In genomic region chr5:22850981-22851380, GRCh38 we compare ENCODE assay signal across 19 cellular contexts. TPM values are rescaled to one million over a fixed set of nuclear protein-coding genes. Genes with fewer than 3 reads are reported as not detected.
DNase-seq lines count a peak whose midpoint lies in the region; ATAC-seq and TF ChIP-seq lines count a peak whose summit lies in the region.
"Had no signal": no experiment of that assay in that cellular context is flagged by ENCODE, and none has a peak within 500 bp of the region (broad histone marks: within the 10 kb centered on the region; RNA-seq: fewer than 3 reads in every experiment).

No MANE protein-coding gene starts in this region.

- no peak for ATAC-seq in HG02981 (IDR thresholded peaks at IDR 0.05; ENCODE audit: unreplicated experiment)

- DNase-seq in NCI-H2171 treated with DMSO at 0.1 percent for 48 hours (lab: John Stamatoyannopoulos, UW) (peak; percentile 26), NCI-H2171 (lab: John Stamatoyannopoulos, UW) (no peak), endodermal cell (no peak), neural progenitor cell (ENCODE audit: low spot score) (no peak), GM13977 (ENCODE audit: low spot score) (no peak), lower leg skin (ENCODE audit: low spot score in 2 of 2) (no peak)
- DNase-seq: Calu3, DMS79 treated with DMSO at 0.1 percent for 48 hours, GDM1, MV-4-11, NCI-H1436 treated with DMSO at 0.1 percent for 48 hours, NCI-H345, NCI-H774 had no signal

- in situ Hi-C loops in GM13977 (cut with MboI; ENCODE audit: low pct_unique_long_range_greater_than_20kb, low sequenced_read_pairs, unreplicated experiment) = no loop called here

- H3K79me2 ChIP-seq in SU-DHL-6 (ENCODE audit: insufficient read depth, low read length) (no peaks in the 10 kb centered on the region), neural progenitor cell (ENCODE audit: low read depth) (no peaks in the 10 kb centered on the region)

- H3K4me3 ChIP-seq in SU-DHL-6 (ENCODE audit: insufficient read depth, low read length, poor library complexity, severe bottlenecking) (no peak overlapping the region), endodermal cell (ENCODE audit: low read length) (no peak overlapping the region), neural progenitor cell (no peak overlapping the region), lower leg skin (ENCODE audit: low read depth, poor library complexity, severe bottlenecking) (no peak overlapping the region)

- TF ChIP-seq POLR2A in lower leg skin (IDR thresholded peaks at IDR 0.05) = no peak

- H3K27me3 Mint-ChIP-seq in endodermal cell (ENCODE audit: insufficient read depth) (peaks cover 72% of the 10 kb centered on the region), neural progenitor cell (ENCODE audit: insufficient read depth, low read depth) (no peaks in the 10 kb centered on the region)

- H4K20me1 ChIP-seq in SU-DHL-6 (ENCODE audit: low read depth, low read length) (no peaks in the 10 kb centered on the region), neural progenitor cell (ENCODE audit: low read depth) (no peaks in the 10 kb centered on the region)

- H3K4me1 ChIP-seq in endodermal cell (ENCODE audit: control insufficient read depth, insufficient read depth, low read length) = no peaks in the 10 kb centered on the region
- peaks cover 5% of the 10 kb centered on the region for H3K4me1 ChIP-seq in neural progenitor cell

- H3K36me3 ChIP-seq in SU-DHL-6 (ENCODE audit: low read length) (no peaks in the 10 kb centered on the region), endodermal cell (ENCODE audit: control insufficient read depth, insufficient read depth, low read length) (no peaks in the 10 kb centered on the region), neural progenitor cell (no peaks in the 10 kb centered on the region)

- H3K27ac ChIP-seq in SU-DHL-6 (ENCODE audit: low read depth, low read length) (no peak overlapping the region), endodermal cell (ENCODE audit: low read depth, low read length) (no peak overlapping the region), neural progenitor cell (no peak overlapping the region)
- H3K27ac ChIP-seq: C4-2B had no signal

- H3K9me3 ChIP-seq in SU-DHL-6 (ENCODE audit: insufficient read depth, low read length) = no peaks in the 10 kb centered on the region
- no peaks in the 10 kb centered on the region for H3K9me3 ChIP-seq in endodermal cell (ENCODE audit: control insufficient read depth, low read length)
- no peaks in the 10 kb centered on the region for H3K9me3 ChIP-seq in neural progenitor cell (ENCODE audit: low read depth)

- H3F3A ChIP-seq in SU-DHL-6 (ENCODE audit: insufficient read depth) (no peaks in the 10 kb centered on the region), neural progenitor cell (ENCODE audit: low read depth) (peaks cover 14% of the 10 kb centered on the region)

- H3K9ac ChIP-seq in SU-DHL-6 (ENCODE audit: low read length) = no peak overlapping the region
- no peak overlapping the region for H3K9ac ChIP-seq in endodermal cell (ENCODE audit: extremely low read depth, low read length, poor library complexity, severe bottlenecking)
- H3K9ac ChIP-seq in neural progenitor cell = no peak overlapping the region

- H3K4me3 Mint-ChIP-seq in endodermal cell = no peak overlapping the region
- H3K4me3 Mint-ChIP-seq in neural progenitor cell = peak overlapping the region; percentile 7

- H3K27me3 ChIP-seq in SU-DHL-6 (ENCODE audit: low read length) (no peaks in the 10 kb centered on the region), endodermal cell (ENCODE audit: control insufficient read depth, insufficient read depth, low read length, poor library complexity, severe bottlenecking) (peaks cover 59% of the 10 kb centered on the region), neural progenitor cell (peaks cover 44% of the 10 kb centered on the region)

- no peaks in the 10 kb centered on the region for H3K9me2 ChIP-seq in SU-DHL-6 (replicated peaks; ENCODE audit: insufficient read depth, low read length)

- no peak overlapping the region for H3K4me2 ChIP-seq in SU-DHL-6 (ENCODE audit: low read depth, low read length, poor library complexity, severe bottlenecking)
- H3K4me2 ChIP-seq in neural progenitor cell = no peak overlapping the region

- H3K27ac Mint-ChIP-seq in endodermal cell (no peak overlapping the region), neural progenitor cell (no peak overlapping the region)
- H3K27ac Mint-ChIP-seq: IgD-negative memory B cell had no signal

- H3K36me3 Mint-ChIP-seq in endodermal cell (ENCODE audit: low read depth) = no peaks in the 10 kb centered on the region
- H3K36me3 Mint-ChIP-seq in neural progenitor cell = no peaks in the 10 kb centered on the region
- H3K36me3 Mint-ChIP-seq: IgD-negative memory B cell had no signal

- H3K9me3 Mint-ChIP-seq in endodermal cell (no peaks in the 10 kb centered on the region), neural progenitor cell (no peaks in the 10 kb centered on the region)

- H2AFZ ChIP-seq in SU-DHL-6 (ENCODE audit: low read depth, low read length, severe bottlenecking) (peak overlapping the region; percentile 45), neural progenitor cell (replicated peaks) (no peak overlapping the region)

- H3K4me1 Mint-ChIP-seq in endodermal cell (peaks cover 6% of the 10 kb centered on the region), neural progenitor cell (peaks cover 19% of the 10 kb centered on the region)

- intact Hi-C loops in lower leg skin (cut with DNase I; ENCODE audit: low total_unique reads) = no loop called here

- 80% methylated on average over 2 of the region's 3 CpGs; no CpG with 5 or more reads in 1 of the 2 experiments for WGBS in endodermal cell (ENCODE audit: insufficient coverage in 1 of 2, insufficient read length in 1 of 2), 2 experiments
- WGBS in lower leg skin, 2 donors = 50 to 53% methylated on average over 3 of the region's 3 CpGs

- TF ChIP-seq CTCF in SU-DHL-6 (IDR thresholded peaks at IDR 0.05; ENCODE audit: insufficient read depth, low read length, poor library complexity, severe bottlenecking) = no peak
- peak; percentile 14 for TF ChIP-seq CTCF in endodermal cell (conservative IDR thresholded peaks at IDR 0.05)
- no peak for TF ChIP-seq CTCF in neural progenitor cell (IDR thresholded peaks at IDR 0.05)
- TF ChIP-seq CTCF in GM13977 (IDR thresholded peaks at IDR 0.05; ENCODE audit: extremely low read depth, insufficient read depth, missing control alignments) = no peak
- TF ChIP-seq CTCF in lower leg skin (IDR thresholded peaks at IDR 0.05) = no peak

RNA-seq across cellular contexts. Expression of gene CDH12, which starts 2.2 kb away (rescaled TPM):
- 1 to 10 TPM in 1 of 2 donors, under 1 TPM in 1; 0.90 to 1.9 TPM for total RNA-seq in endodermal cell
- polyA plus RNA-seq in endodermal cell (2013, experiment 1 of 2) = 1.7 TPM
- polyA plus RNA-seq in endodermal cell (2013, experiment 2 of 2) = 1.4 TPM
- total RNA-seq in neural progenitor cell (ENCODE audit: low replicate concordance) = not detected in 2 replicates
- total RNA-seq in lower leg skin = under 1 TPM; 0.19 to 0.91 (median 0.47) TPM
- total RNA-seq: H1, LHCN-M2 had no signal
- polyA plus RNA-seq: IgD-negative memory B cell had no signal
